13 cellular contexts compared by ENCODE assay signal in the genomic region with DNA sequence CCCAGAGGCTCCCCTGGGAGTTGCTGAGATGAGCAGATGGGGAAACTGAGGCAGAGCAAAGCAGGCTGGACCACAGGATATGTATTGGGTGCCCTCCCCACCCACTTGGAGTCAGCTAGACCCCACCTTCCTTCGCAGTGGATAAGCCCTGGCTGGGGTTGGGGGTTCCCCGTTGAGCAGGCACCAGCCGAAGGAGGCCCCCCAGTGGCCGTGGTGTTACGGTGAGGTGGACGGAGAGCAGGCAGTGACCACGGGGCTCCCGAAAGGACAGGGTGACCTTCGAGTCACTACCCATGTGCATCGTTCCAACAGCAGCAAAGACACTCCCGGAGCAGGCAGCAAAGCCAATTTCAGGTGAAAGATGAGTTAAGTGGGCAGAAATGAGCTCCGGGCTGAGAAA.
A peak's percentile ranks its signal among the peaks of the same experiment; 100 is the strongest.
DNase-seq lines count a peak whose midpoint lies in the region; ATAC-seq and TF ChIP-seq lines count a peak whose summit lies in the region.
"Had no signal": no experiment of that assay in that cellular context is flagged by ENCODE, and none has a peak within 500 bp of the region (broad histone marks: within the 10 kb centered on the region; RNA-seq: fewer than 3 reads in every experiment).

No MANE protein-coding gene starts in this region.

- H3K9me3 Mint-ChIP-seq in endodermal cell, result peaks cover 13% of the 10 kb centered on the region

- H3K27me3 ChIP-seq in MM.1S (replicated peaks; ENCODE audit: insufficient read depth, low read length) (peaks cover 87% of the 10 kb centered on the region), endodermal cell (ENCODE audit: control insufficient read depth, insufficient read depth, low read length, poor library complexity, severe bottlenecking) (no peaks in the 10 kb centered on the region)

- no peak overlapping the region for H3K4me2 ChIP-seq in MM.1S (ENCODE audit: low read depth, low read length)

- H3K4me1 ChIP-seq in MM.1S (ENCODE audit: low read length) (no peaks in the 10 kb centered on the region), endodermal cell (ENCODE audit: control insufficient read depth, insufficient read depth, low read length) (no peaks in the 10 kb centered on the region), mucosa of descending colon (ENCODE audit: low read depth) (no peaks in the 10 kb centered on the region)
- H3K4me1 ChIP-seq: prostate gland, SJCRH30 had no signal

- H3K9me2 ChIP-seq in MM.1S (replicated peaks; ENCODE audit: insufficient read depth, low read length), result no peaks in the 10 kb centered on the region

- no peak overlapping the region for H3K4me3 Mint-ChIP-seq in endodermal cell

- no peak overlapping the region for H2AFZ ChIP-seq in MM.1S (ENCODE audit: low read length)

- intact Hi-C loops in mucosa of descending colon (cut with DNase I, micrococcal nuclease), result no loop called here
- intact Hi-C loops in sciatic nerve (cut with DNase I), result no loop called here

- H4K20me1 ChIP-seq in MM.1S (ENCODE audit: insufficient read depth, low read length), result no peaks in the 10 kb centered on the region

- DNase-seq in ELF-1 (ENCODE audit: low read depth, low spot score), result peak; percentile 35
- DNase-seq in MM.1S, result no peak
- DNase-seq in endodermal cell, result peak; percentile 81
- peak in 2 of 3 donors; percentile 24 to 35 for DNase-seq in mucosa of descending colon
- no peak for DNase-seq in sciatic nerve (ENCODE audit: low spot score)
- DNase-seq in DMS 273 (lab: John Stamatoyannopoulos, UW; ENCODE audit: unreplicated experiment), result no peak
- DNase-seq: activated CD4-positive, alpha-beta T cell treated with anti-CD3 and anti-CD28 coated beads, Interleukin-2, amount 50 U/mL, for 1 hour; kidney; NCI-H187; SJCRH30 had no signal

- no peak overlapping the region for H3K27ac Mint-ChIP-seq in endodermal cell

- no peak overlapping the region for H3K9ac ChIP-seq in MM.1S (ENCODE audit: low read length)
- H3K9ac ChIP-seq in endodermal cell (ENCODE audit: extremely low read depth, low read length, poor library complexity, severe bottlenecking), result no peak overlapping the region

- H3K9me3 ChIP-seq in MM.1S (replicated peaks; ENCODE audit: insufficient read depth, low read length) (no peaks in the 10 kb centered on the region), endodermal cell (ENCODE audit: control insufficient read depth, low read length) (no peaks in the 10 kb centered on the region), mucosa of descending colon (peaks cover 3% of the 10 kb centered on the region)
- H3K9me3 ChIP-seq: prostate gland had no signal

- no peaks in the 10 kb centered on the region for H3F3A ChIP-seq in MM.1S (ENCODE audit: insufficient read depth, low read length)

- peak; percentile 24; the same call in 1 of the 2 replicates for TF ChIP-seq CTCF in MM.1S (IDR thresholded peaks at IDR 0.05; ENCODE audit: low read length)
- peak; percentile 72 for TF ChIP-seq CTCF in endodermal cell (conservative IDR thresholded peaks at IDR 0.05)
- TF ChIP-seq CTCF in mucosa of descending colon (IDR thresholded peaks at IDR 0.05), result no peak

- peak; percentile 20 for ATAC-seq in mucosa of descending colon
- ATAC-seq in sciatic nerve, result no peak
- no peak for ATAC-seq in HG03175 (IDR thresholded peaks at IDR 0.05; ENCODE audit: unreplicated experiment)
- no peak for ATAC-seq in HG03039 (IDR thresholded peaks at IDR 0.05; ENCODE audit: unreplicated experiment)

- H3K36me3 ChIP-seq in MM.1S (replicated peaks; ENCODE audit: insufficient read depth, low read length), result no peaks in the 10 kb centered on the region
- no peaks in the 10 kb centered on the region for H3K36me3 ChIP-seq in endodermal cell (ENCODE audit: control insufficient read depth, insufficient read depth, low read length)
- H3K36me3 ChIP-seq in mucosa of descending colon (ENCODE audit: low read depth), result no peaks in the 10 kb centered on the region
- H3K36me3 ChIP-seq: prostate gland, SJCRH30 had no signal

- no peaks in the 10 kb centered on the region for H3K27me3 Mint-ChIP-seq in endodermal cell (ENCODE audit: insufficient read depth)

- H3K27ac ChIP-seq in MM.1S (ENCODE audit: low read length), result no peak overlapping the region
- no peak overlapping the region for H3K27ac ChIP-seq in endodermal cell (ENCODE audit: low read depth, low read length)
- H3K27ac ChIP-seq: prostate gland, SJCRH30 had no signal

- H3K4me1 Mint-ChIP-seq in endodermal cell, result no peaks in the 10 kb centered on the region

- H3K4me3 ChIP-seq in MM.1S (ENCODE audit: low read length) (no peak overlapping the region), endodermal cell (ENCODE audit: low read length) (no peak overlapping the region), mucosa of descending colon (no peak overlapping the region)
- H3K4me3 ChIP-seq: prostate gland, SJCRH30 had no signal

- H3K79me2 ChIP-seq in MM.1S (ENCODE audit: low read length), result no peaks in the 10 kb centered on the region

- peaks cover 2% of the 10 kb centered on the region for H3K36me3 Mint-ChIP-seq in endodermal cell (ENCODE audit: low read depth)

- WGBS in endodermal cell (ENCODE audit: insufficient coverage in 1 of 2, insufficient read length in 1 of 2), 2 experiments, result 59 to 63% methylated on average over 11 to 12 of the region's 12 CpGs

Comparison
In these comparisons a context has a peak if more than half of its experiments do, and no peak if none do; other contexts are left out.
1. DNase-seq: peak in ELF-1 (single experiment), endodermal cell (single experiment) and mucosa of descending colon (2 of 3); none in MM.1S (single experiment), sciatic nerve (single experiment) and DMS 273 (single experiment).